ENCODE assay signal across 24 cellular contexts in the genomic region with DNA sequence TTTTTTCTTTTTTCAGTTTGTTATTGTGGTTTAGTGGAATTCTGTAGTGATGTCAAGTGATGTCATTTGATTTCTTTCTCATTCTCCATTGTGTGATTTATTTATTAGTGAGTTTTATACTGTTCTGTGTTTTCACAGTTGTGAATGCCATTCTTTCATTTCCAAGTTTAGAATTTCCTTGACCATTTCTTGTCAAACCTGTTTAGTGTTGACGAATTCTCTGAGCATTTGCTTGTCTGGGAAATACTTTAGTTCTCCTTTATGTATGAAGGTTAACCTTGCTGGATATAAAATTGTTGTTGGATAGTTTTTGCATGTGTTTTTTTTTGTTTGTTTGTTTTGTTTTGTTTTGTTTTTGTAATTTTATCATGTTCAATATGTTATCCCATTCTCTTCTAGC.
"Had no signal": no experiment of that assay in that cellular context is flagged by ENCODE, and none has a peak within 500 bp of the region (broad histone marks: within the 10 kb centered on the region; RNA-seq: fewer than 3 reads in every experiment).

No MANE protein-coding gene starts in this region.

- H3K4me1 Mint-ChIP-seq: naive B cell had no signal

- H3K9me3 ChIP-seq: colonic mucosa, gastrocnemius medialis, lower lobe of right lung had no signal

- DNase-seq: colonic mucosa; cortex of kidney; effector CD8-positive, alpha-beta T cell; effector memory CD8-positive, alpha-beta T cell; endodermal cell; erythroblast; esophagus squamous epithelium; foreskin fibroblast; foreskin melanocyte; gastrocnemius medialis; glutamatergic neuron; head of caudate nucleus; heart right ventricle; hippocampal formation; left cardiac atrium; left lung; left ventricle myocardium superior; lower lobe of right lung; mesenchymal stem cell; mucosa of descending colon; naive B cell had no signal

- H3K4me1 ChIP-seq: colonic mucosa, esophagus squamous epithelium, gastrocnemius medialis, heart right ventricle, left lung, lower lobe of right lung had no signal

- H3K36me3 ChIP-seq: colonic mucosa, esophagus squamous epithelium, gastrocnemius medialis, heart right ventricle, left lung, lower lobe of right lung had no signal

- ATAC-seq: effector memory CD8-positive, alpha-beta T cell; esophagus mucosa; gastrocnemius medialis; heart right ventricle; left cardiac atrium; left lung; left ventricle myocardium superior; lower lobe of right lung; mucosa of descending colon had no signal

- H3K27me3 Mint-ChIP-seq: dendritic cell treated with granulocyte-macrophage colony-stimulating factor and Interleukin-4, amounts not matched to agents 40 ng/mL and 50 ng/mL, for 4 days; effector memory CD8-positive, alpha-beta T cell; naive B cell had no signal

- H3K36me3 Mint-ChIP-seq: naive B cell had no signal

- H3K4me3 ChIP-seq: colonic mucosa, esophagus squamous epithelium, gastrocnemius medialis, heart right ventricle, left lung, lower lobe of right lung, mucosa of descending colon had no signal

- H3K4me3 Mint-ChIP-seq: dendritic cell treated with granulocyte-macrophage colony-stimulating factor and Interleukin-4, amounts not matched to agents 40 ng/mL and 50 ng/mL, for 4 days; effector memory CD8-positive, alpha-beta T cell; endodermal cell; mesothelial cell of epicardium; naive B cell had no signal

- H3K27ac Mint-ChIP-seq: dendritic cell treated with granulocyte-macrophage colony-stimulating factor and Interleukin-4, amounts not matched to agents 40 ng/mL and 50 ng/mL, for 4 days; effector memory CD8-positive, alpha-beta T cell; endodermal cell; mesothelial cell of epicardium; naive B cell had no signal

- H3K27ac ChIP-seq: colonic mucosa, esophagus squamous epithelium, gastrocnemius medialis, heart right ventricle, left lung, lower lobe of right lung had no signal

- H3K27me3 ChIP-seq: colonic mucosa, esophagus squamous epithelium, gastrocnemius medialis, heart right ventricle, left lung had no signal
